In genomic region chr18:46070683-46071614, GRCh38 we compare ENCODE assay signal across 8 cellular contexts. TPM values are rescaled to one million over a fixed set of nuclear protein-coding genes. Genes with fewer than 3 reads are reported as not detected.
DNase-seq lines count a peak whose midpoint lies in the region; FAIRE-seq and TF ChIP-seq lines count a peak whose summit lies in the region.

No MANE protein-coding gene starts in this region.

- H3K9me2 ChIP-seq in OCI-LY7 (ENCODE audit: insufficient read depth, low read length): no peaks in the 10 kb centered on the region

- BruUV-seq in OCI-LY7 (replicated peaks; lab: Mats Ljungman, UMichigan): no TSS peak

- no peaks in the 10 kb centered on the region for H3K9me3 ChIP-seq in KOPT-K1 (ENCODE audit: insufficient read depth, low read length, poor library complexity, severe bottlenecking)
- no peaks in the 10 kb centered on the region for H3K9me3 ChIP-seq in astrocyte (ENCODE audit: insufficient read depth, low read depth, low read length)
- no peaks in the 10 kb centered on the region for H3K9me3 ChIP-seq in subcutaneous abdominal adipose tissue (ENCODE audit: control insufficient read depth in 5 of 5, low read length in 5 of 5)
- H3K9me3 ChIP-seq in OCI-LY7 (ENCODE audit: low read length): no peaks in the 10 kb centered on the region

- H3K27me3 Mint-ChIP-seq in astrocyte (ENCODE audit: low read depth, unreplicated experiment): no peaks in the 10 kb centered on the region

- intact Hi-C loops in OCI-LY7 (cut with micrococcal nuclease; ENCODE audit: unreplicated experiment): loop anchor here (10.0 kb wide), 1 partner anchor 376 kb away; no protein-coding TSS in a partner anchor

- CTCF ChIA-PET in OCI-LY7 (lab: Charles Lee; ENCODE audit: unreplicated experiment): no interaction called here

- H3K36me3 ChIP-seq in KOPT-K1 (ENCODE audit: insufficient read depth, low read length) (peaks cover 11% of the 10 kb centered on the region; the same call in 1 of the 2 replicates), astrocyte (ENCODE audit: insufficient read depth, low read length) (no peaks in the 10 kb centered on the region), subcutaneous abdominal adipose tissue (ENCODE audit: control insufficient read depth in 5 of 5, insufficient read depth in 5 of 5, low read length in 5 of 5) (no peaks in the 10 kb centered on the region), OCI-LY7 (ENCODE audit: insufficient read depth, low read length) (no peaks in the 10 kb centered on the region)

- peaks cover 8% of the 10 kb centered on the region for H4K20me1 ChIP-seq in astrocyte (ENCODE audit: insufficient read depth, low read length)
- no peaks in the 10 kb centered on the region for H4K20me1 ChIP-seq in OCI-LY7 (ENCODE audit: insufficient read depth, low read length)

- peak overlapping the region; percentile 79 for H3K4me3 Mint-ChIP-seq in astrocyte (ENCODE audit: unreplicated experiment)

- no peaks in the 10 kb centered on the region for H3K27me3 ChIP-seq in astrocyte (ENCODE audit: insufficient read depth, low read length)
- no peaks in the 10 kb centered on the region for H3K27me3 ChIP-seq in subcutaneous abdominal adipose tissue (ENCODE audit: control insufficient read depth in 5 of 5, insufficient read depth in 4 of 5, low read length in 5 of 5)

- peak overlapping the region; percentile 91 for H2AFZ ChIP-seq in astrocyte (ENCODE audit: low read depth, low read length)
- H2AFZ ChIP-seq in OCI-LY7 (ENCODE audit: low read length): no peak overlapping the region

- H3K79me2 ChIP-seq in astrocyte (ENCODE audit: insufficient read depth, low read length): peaks cover 11% of the 10 kb centered on the region
- no peaks in the 10 kb centered on the region for H3K79me2 ChIP-seq in OCI-LY7 (ENCODE audit: insufficient read depth, low read depth, low read length)

- H3K27ac ChIP-seq in KOPT-K1 (ENCODE audit: low read depth, low read length, poor library complexity, severe bottlenecking) (peak overlapping the region; percentile 35), astrocyte (ENCODE audit: low read depth, low read length) (no peak overlapping the region), subcutaneous abdominal adipose tissue (ENCODE audit: low read depth, low read length) (no peak overlapping the region), OCI-LY7 (ENCODE audit: low read depth, low read length, poor library complexity, severe bottlenecking) (no peak overlapping the region)

- peaks cover 8% of the 10 kb centered on the region for H3K4me1 Mint-ChIP-seq in astrocyte (ENCODE audit: low read depth, unreplicated experiment)

- H3K9me3 Mint-ChIP-seq in astrocyte (ENCODE audit: unreplicated experiment): no peaks in the 10 kb centered on the region

- H3K4me1 ChIP-seq in astrocyte (ENCODE audit: insufficient read depth, low read length) (peaks cover 20% of the 10 kb centered on the region), subcutaneous abdominal adipose tissue (ENCODE audit: control insufficient read depth in 5 of 5, insufficient read depth in 5 of 5, low read length in 5 of 5) (peaks cover 0 to 34% (median 30%) of the 10 kb centered on the region in 5 donors), OCI-LY7 (ENCODE audit: insufficient read depth, low read length, poor library complexity, severe bottlenecking) (no peaks in the 10 kb centered on the region)

- in situ Hi-C loops in G401 (cut with HindIII; ENCODE audit: low sequenced_read_pairs): no loop called here

- FAIRE-seq in astrocyte (lab: Jason Lieb, UNC): no peak

- H3K36me3 Mint-ChIP-seq in astrocyte (ENCODE audit: low read depth, unreplicated experiment): peaks cover 2% of the 10 kb centered on the region

- peak overlapping the region; percentile 85 for H3K9ac ChIP-seq in astrocyte (ENCODE audit: low read length)
- peak overlapping the region; percentile 63 to 89 (median 78) for H3K9ac ChIP-seq in subcutaneous abdominal adipose tissue (ENCODE audit: low read length in 5 of 5)

- H3K4me2 ChIP-seq in astrocyte (ENCODE audit: low read length) (peak overlapping the region; percentile 97), OCI-LY7 (ENCODE audit: low read length) (no peak overlapping the region)

- DNase-seq in GDM1 (lab: John Stamatoyannopoulos, UW) (peak; percentile 45), astrocyte (ENCODE audit: low read depth) (no peak), left kidney (ENCODE audit: low read depth, low spot score) (peak; percentile 18), OCI-LY7 (ENCODE audit: low spot score) (no peak), G401 (ENCODE audit: low spot score) (no peak), A172 (ENCODE audit: low spot score) (no peak)

- peak overlapping the region; percentile 75 for H3K27ac Mint-ChIP-seq in astrocyte (ENCODE audit: unreplicated experiment)

- POLR2A ChIA-PET in OCI-LY7 (lab: Charles Lee): no interaction called here

- H3K4me3 ChIP-seq in astrocyte (ENCODE audit: insufficient read depth, low read depth, low read length) (peak overlapping the region; percentile 71), subcutaneous abdominal adipose tissue (ENCODE audit: low read depth in 1 of 5, low read length in 5 of 5) (peak overlapping the region; percentile 59 to 82 (median 69)), OCI-LY7 (ENCODE audit: low read depth, low read length, poor library complexity, severe bottlenecking) (no peak overlapping the region)

- TF ChIP-seq CTCF in astrocyte (IDR thresholded peaks at IDR 0.05; ENCODE audit: insufficient read depth, low read depth, low read length) (no peak), OCI-LY7 (conservative IDR thresholded peaks at IDR 0.05; ENCODE audit: low read length) (no peak)

RNA-seq across cellular contexts. Expression of gene PSTPIP2, which starts 1.1 kb away (rescaled TPM):
- total RNA-seq in astrocyte (7.2 and 9.1 TPM in 2 replicates), OCI-LY7 (2022) (0.11 TPM in 1 of 2 replicates, not detected in the other)
- total RNA-seq in OCI-LY7 (2014; rRNA removed; shearing (Covaris generic)): 0.15 TPM in 1 of 2 replicates, not detected in the other
- total RNA-seq in G401 (2014; rRNA removed; shearing (Covaris generic)): 18.9 and 19.0 TPM in 2 replicates
- 2.8 and 3.9 TPM in 2 replicates for total RNA-seq in A172 (2014; rRNA removed; shearing (Covaris generic))

RNA-seq across cellular contexts. Expression of gene ATP5F1A, which starts 27.1 kb away (rescaled TPM):
- total RNA-seq in astrocyte (474 and 484 TPM in 2 replicates), OCI-LY7 (2022) (274 and 284 TPM in 2 replicates)
- total RNA-seq in OCI-LY7 (2014; rRNA removed; shearing (Covaris generic)): 208 and 218 TPM in 2 replicates
- total RNA-seq in G401 (2014; rRNA removed; shearing (Covaris generic)): 912 and 973 TPM in 2 replicates
- total RNA-seq in A172 (2014; rRNA removed; shearing (Covaris generic)): 463 and 550 TPM in 2 replicates

RNA-seq across cellular contexts. Expression of gene HAUS1, which starts 33.2 kb away (rescaled TPM):
- total RNA-seq in astrocyte (23.5 and 23.9 TPM in 2 replicates), OCI-LY7 (2022) (36.5 and 38.4 TPM in 2 replicates)
- 24.8 and 26.4 TPM in 2 replicates for total RNA-seq in OCI-LY7 (2014; rRNA removed; shearing (Covaris generic))
- total RNA-seq in G401 (2014; rRNA removed; shearing (Covaris generic)): 237 and 250 TPM in 2 replicates
- 45.4 and 50.3 TPM in 2 replicates for total RNA-seq in A172 (2014; rRNA removed; shearing (Covaris generic))

Comparison
In these comparisons a context has a peak if more than half of its experiments do, and no peak if none do; other contexts are left out.
1. DNase-seq: peak in GDM1 (single experiment) and left kidney (single experiment); none in astrocyte (single experiment), OCI-LY7 (single experiment), G401 (single experiment) and A172 (single experiment).